Comparison of ENCODE assay signal across 18 cellular contexts in the genomic region with DNA sequence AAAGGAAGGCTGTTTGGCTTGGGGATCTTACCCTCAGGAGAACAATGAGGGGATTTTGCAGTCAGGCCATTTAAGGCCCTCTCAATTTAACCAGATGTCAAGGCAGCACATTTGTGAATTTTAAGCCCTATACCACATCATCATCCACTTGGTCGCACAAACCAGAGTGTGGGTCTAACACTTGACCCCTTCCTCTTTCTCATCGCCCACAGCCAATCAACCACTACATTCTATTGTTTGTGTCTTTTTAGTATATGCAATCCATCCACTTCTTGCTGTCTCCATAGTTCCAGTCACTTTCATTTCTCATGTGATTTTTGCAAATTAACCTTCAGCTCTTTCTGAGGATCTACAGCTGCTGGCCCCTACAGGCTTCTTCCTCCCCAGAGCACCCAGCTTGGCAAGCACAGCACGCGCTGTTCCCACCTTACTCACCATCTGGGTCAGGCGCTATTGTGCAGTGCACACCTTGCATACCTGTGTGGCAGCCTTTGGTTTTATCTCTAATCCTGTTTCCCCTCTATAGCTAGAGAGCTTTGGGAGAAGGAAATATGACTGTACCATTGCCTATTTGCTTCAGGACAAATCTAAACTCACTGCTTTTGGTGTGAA.
"Had no signal": no experiment of that assay in that cellular context is flagged by ENCODE, and none has a peak within 500 bp of the region (broad histone marks: within the 10 kb centered on the region; RNA-seq: fewer than 3 reads in every experiment).

No MANE protein-coding gene starts in this region.

- H3K9me3 Mint-ChIP-seq: activated naive CD8-positive, alpha-beta T cell treated with anti-CD3 and anti-CD28 coated beads for 36 hours had no signal

- H3K27me3 ChIP-seq: brain microvascular endothelial cell, pancreas, sigmoid colon, spleen, testis, upper lobe of right lung had no signal

- ATAC-seq: activated CD8-positive, alpha-beta T cell treated with anti-CD3 and anti-CD28 coated beads, Interleukin-2, amount 10 ng/mL, durations not matched to agents 7 days and 5 days; lower lobe of right lung; pancreas; upper lobe of right lung had no signal

- H3K4me1 ChIP-seq: lower lobe of right lung, pancreas, sigmoid colon, stomach, testis, upper lobe of right lung had no signal

- H3K36me3 Mint-ChIP-seq: activated naive CD8-positive, alpha-beta T cell treated with anti-CD3 and anti-CD28 coated beads for 36 hours had no signal

- H3K4me3 Mint-ChIP-seq: activated CD8-positive, alpha-beta T cell treated with anti-CD3 and anti-CD28 coated beads, Interleukin-2, amount 10 ng/mL, durations not matched to agents 7 days and 5 days; activated naive CD8-positive, alpha-beta T cell treated with anti-CD3 and anti-CD28 coated beads for 36 hours had no signal

- H3K36me3 ChIP-seq: brain microvascular endothelial cell, lower lobe of right lung, pancreas, sigmoid colon, spleen, stomach, upper lobe of right lung had no signal

- DNase-seq: activated CD4-positive, alpha-beta T cell treated with anti-CD3 and anti-CD28 coated beads for 48 hours; activated CD8-positive, alpha-beta memory T cell treated with anti-CD3 and anti-CD28 coated beads, Interleukin-2, amount 50 U/mL, for 4 hours; activated CD8-positive, alpha-beta T cell treated with anti-CD3 and anti-CD28 coated beads, Interleukin-2, amount 10 ng/mL, durations not matched to agents 7 days and 5 days; activated gamma-delta T cell treated with Interleukin-2 at 50 U/mL for 16 hours; activated naive CD8-positive, alpha-beta T cell treated with anti-CD3 and anti-CD28 coated beads for 36 hours; amygdala; brain microvascular endothelial cell; cerebellar nuclear complex; effector CD8-positive, alpha-beta T cell; head of caudate nucleus; lower lobe of right lung; pancreas; sigmoid colon; spleen; stomach; T-helper 2 cell; testis; upper lobe of right lung had no signal

- H3K27ac Mint-ChIP-seq: activated CD8-positive, alpha-beta T cell treated with anti-CD3 and anti-CD28 coated beads, Interleukin-2, amount 10 ng/mL, durations not matched to agents 7 days and 5 days; activated naive CD8-positive, alpha-beta T cell treated with anti-CD3 and anti-CD28 coated beads for 36 hours had no signal

- H3K27ac ChIP-seq: brain microvascular endothelial cell, lower lobe of right lung, pancreas, sigmoid colon, spleen, stomach, testis, upper lobe of right lung had no signal

- H3K9me3 ChIP-seq: lower lobe of right lung, pancreas, sigmoid colon, spleen, stomach, testis, upper lobe of right lung had no signal

- H3K4me3 ChIP-seq: lower lobe of right lung, pancreas, sigmoid colon, spleen, stomach, testis, upper lobe of right lung had no signal
